Comparison of ENCODE assay signal across 1 cellular context in genomic region chr9:132079391-132080071, GRCh38.
TF ChIP-seq lines count a peak whose summit lies in the region.

Gene MED27, minus strand, starts transcription at chr9:132079867. Its CDS starts 23 bp downstream, at chr9:132079844.

TF ChIP-seq in HEK293, 187 proteins besides CTCF, POLR2A, EP300 and RAD21 (continued from another document):
- TF ChIP-seq PRDM2 (tag by site-specific recombination; IDR thresholded peaks at IDR 0.05; ENCODE audit: borderline replicate concordance) = no peak
